ENCODE assay signal across 18 cellular contexts in genomic region chr1:48115835-48116234, GRCh38.
DNase-seq lines count a peak whose midpoint lies in the region; ATAC-seq, FAIRE-seq and TF ChIP-seq lines count a peak whose summit lies in the region.
"Had no signal": no experiment of that assay in that cellular context is flagged by ENCODE, and none has a peak within 500 bp of the region (broad histone marks: within the 10 kb centered on the region; RNA-seq: fewer than 3 reads in every experiment).

No MANE protein-coding gene starts in this region.

- TF ChIP-seq POLR2A in breast epithelium (IDR thresholded peaks at IDR 0.05), result no peak
- no peak for TF ChIP-seq POLR2A in body of pancreas (IDR thresholded peaks at IDR 0.05)

- no peak for TF ChIP-seq CTCF in MCF 10A (IDR thresholded peaks at IDR 0.05; ENCODE audit: unreplicated experiment)
- no peak for TF ChIP-seq CTCF in breast epithelium (IDR thresholded peaks at IDR 0.05)
- TF ChIP-seq CTCF in body of pancreas (IDR thresholded peaks at IDR 0.05), result no peak
- no peak for TF ChIP-seq CTCF in pancreas (IDR thresholded peaks at IDR 0.05)
- no peak for TF ChIP-seq CTCF in A673 (conservative IDR thresholded peaks at IDR 0.05; ENCODE audit: low read depth, low read length)

- FAIRE-seq in pancreas (lab: Jason Lieb, UNC), result no peak
- FAIRE-seq: GM12892 had no signal

- H3K4me1 ChIP-seq in breast epithelium, result no peaks in the 10 kb centered on the region
- peaks cover 12% of the 10 kb centered on the region for H3K4me1 ChIP-seq in body of pancreas
- H3K4me1 ChIP-seq in pancreas, result no peaks in the 10 kb centered on the region
- H3K4me1 ChIP-seq in CD8-positive, alpha-beta memory T cell (ENCODE audit: insufficient read depth, low read length), result no peaks in the 10 kb centered on the region
- H3K4me1 ChIP-seq in A673 (ENCODE audit: insufficient read depth, low read length, poor library complexity, severe bottlenecking), result no peaks in the 10 kb centered on the region

- no peaks in the 10 kb centered on the region for H3K36me3 ChIP-seq in breast epithelium
- H3K36me3 ChIP-seq in body of pancreas (replicated peaks in 1 of 2; ENCODE audit: insufficient read depth in 1 of 2, low read depth in 2 of 2), result no peaks in the 10 kb centered on the region
- H3K36me3 ChIP-seq in pancreas, result no peaks in the 10 kb centered on the region
- H3K36me3 ChIP-seq in CD8-positive, alpha-beta memory T cell (ENCODE audit: insufficient read depth, low read length), result no peaks in the 10 kb centered on the region
- H3K36me3 ChIP-seq in A673 (ENCODE audit: insufficient read depth, low read length, poor library complexity, severe bottlenecking), result no peaks in the 10 kb centered on the region

- peak; percentile 56 for ATAC-seq in body of pancreas
- ATAC-seq in pancreas, result peak in 3 of 4 donors; percentile 22 to 79 (median 54)
- ATAC-seq: GM23338 had no signal

- no peaks in the 10 kb centered on the region for H3K9me3 Mint-ChIP-seq in MCF 10A (ENCODE audit: unreplicated experiment)
- H3K9me3 Mint-ChIP-seq in CD8-positive, alpha-beta memory T cell, result peaks cover 0 to 6% (median 0%) of the 10 kb centered on the region in 5 donors
- H3K9me3 Mint-ChIP-seq: GM23338 had no signal

- H3K27ac Mint-ChIP-seq in MCF 10A (ENCODE audit: low read depth, unreplicated experiment), result peak overlapping the region; percentile 93
- H3K27ac Mint-ChIP-seq in CD8-positive, alpha-beta memory T cell, result peak overlapping the region in 1 of 8 donors; percentile 64
- H3K27ac Mint-ChIP-seq: B cell; CD4-positive, alpha-beta memory T cell; GM23338 had no signal

- no TSS peak for BruUV-seq in MCF 10A (replicated peaks; lab: Mats Ljungman, UMichigan)
- BruUV-seq in A673 (replicated peaks; lab: Mats Ljungman, UMichigan), result no TSS peak

- no peak overlapping the region for H3K27ac ChIP-seq in breast epithelium
- peak overlapping the region in 3 of 4 donors; percentile 31 to 61 (median 34) for H3K27ac ChIP-seq in body of pancreas
- H3K27ac ChIP-seq in pancreas, result no peak overlapping the region
- no peak overlapping the region for H3K27ac ChIP-seq in CD8-positive, alpha-beta memory T cell (ENCODE audit: low read depth, low read length)
- no peak overlapping the region for H3K27ac ChIP-seq in A673 (ENCODE audit: low read depth, low read length, poor library complexity, severe bottlenecking)

- no peak overlapping the region for H3K4me3 Mint-ChIP-seq in MCF 10A (ENCODE audit: unreplicated experiment)
- no peak overlapping the region for H3K4me3 Mint-ChIP-seq in CD8-positive, alpha-beta memory T cell
- H3K4me3 Mint-ChIP-seq: B cell; CD4-positive, alpha-beta memory T cell; GM23338 had no signal

- peaks cover 45% of the 10 kb centered on the region for H3K36me3 Mint-ChIP-seq in MCF 10A (ENCODE audit: insufficient read depth, unreplicated experiment)
- H3K36me3 Mint-ChIP-seq in CD8-positive, alpha-beta memory T cell, result no peaks in the 10 kb centered on the region
- H3K36me3 Mint-ChIP-seq: CD4-positive, alpha-beta memory T cell had no signal

- H3K4me1 Mint-ChIP-seq in MCF 10A (ENCODE audit: insufficient read depth, unreplicated experiment), result peaks cover 43% of the 10 kb centered on the region
- H3K4me1 Mint-ChIP-seq in CD8-positive, alpha-beta memory T cell, result no peaks in the 10 kb centered on the region
- H3K4me1 Mint-ChIP-seq: B cell; CD4-positive, alpha-beta memory T cell had no signal

- H3K27me3 Mint-ChIP-seq in MCF 10A (ENCODE audit: insufficient read depth, unreplicated experiment), result no peaks in the 10 kb centered on the region
- peaks cover 1 to 12% of the 10 kb centered on the region in 2 donors for H3K27me3 Mint-ChIP-seq in CD8-positive, alpha-beta memory T cell

- intact Hi-C loops in MCF 10A (cut with micrococcal nuclease) (loop anchor here (1.0 kb wide), 1 partner anchor 86 kb away; no protein-coding TSS in a partner anchor), breast epithelium (cut with DNase I; ENCODE audit: low total_unique reads) (no loop called here), body of pancreas (cut with DNase I) (no loop called here), pancreas (cut with DNase I) (no loop called here), A673 (cut with micrococcal nuclease; ENCODE audit: unreplicated experiment) (no loop called here)

- DNase-seq in MCF 10A (ENCODE audit: unreplicated experiment), result no peak
- no peak for DNase-seq in breast epithelium (ENCODE audit: low spot score in 2 of 2)
- DNase-seq in body of pancreas, result peak in 1 of 4 donors; percentile 14
- no peak for DNase-seq in pancreas
- no peak for DNase-seq in NCI-H2107 (lab: John Stamatoyannopoulos, UW)
- no peak for DNase-seq in CD8-positive, alpha-beta memory T cell
- DNase-seq in A673 (ENCODE audit: low spot score), result no peak
- DNase-seq: 8988T; ACHN; C1 segment of cervical spinal cord; CD4-positive, alpha-beta memory T cell; COR-L47; DND-41; GDM1; H7 had no signal

- CTCF ChIA-PET in MCF 10A (lab: Yijun Ruan, JAX) (interaction anchor here (0.6 to 1.9 kb wide), 10 partner anchors 13 to 122 kb away, joined by 3 to 13 read pairs (median 5); no protein-coding TSS in a partner anchor), A673 (lab: Charles Lee) (no interaction called here)
- CTCF ChIA-PET in CD8-positive, alpha-beta memory T cell (lab: Charles Lee), result no interaction called here

- H3K9me3 ChIP-seq in breast epithelium (peaks cover 0 to 2% of the 10 kb centered on the region in 2 donors), body of pancreas (no peaks in the 10 kb centered on the region), pancreas (no peaks in the 10 kb centered on the region), A673 (ENCODE audit: low read depth, low read length, poor library complexity, severe bottlenecking) (no peaks in the 10 kb centered on the region)
- H3K9me3 ChIP-seq in CD8-positive, alpha-beta memory T cell (ENCODE audit: low read length), result no peaks in the 10 kb centered on the region

- POLR2A ChIA-PET in MCF 10A (lab: Yijun Ruan, JAX), result interaction anchor here (0.9 to 3.4 kb wide), 5 partner anchors 12 to 395 kb away, joined by 3 to 17 read pairs (median 4); no protein-coding TSS in a partner anchor
- POLR2A ChIA-PET in CD8-positive, alpha-beta memory T cell (lab: Charles Lee), result no interaction called here
- POLR2A ChIA-PET in A673 (lab: Charles Lee; ENCODE audit: low non-redundant PET), result no interaction called here

- H3K27me3 ChIP-seq in breast epithelium (no peaks in the 10 kb centered on the region), body of pancreas (no peaks in the 10 kb centered on the region), pancreas (no peaks in the 10 kb centered on the region), A673 (replicated peaks; ENCODE audit: insufficient read depth, low read depth, low read length, poor library complexity) (peaks cover 19% of the 10 kb centered on the region)
- H3K27me3 ChIP-seq in CD8-positive, alpha-beta memory T cell (ENCODE audit: insufficient read depth, low read length, poor library complexity, severe bottlenecking), result no peaks in the 10 kb centered on the region

- H3K4me3 ChIP-seq in breast epithelium (no peak overlapping the region), body of pancreas (no peak overlapping the region), pancreas (no peak overlapping the region), A673 (ENCODE audit: low read depth, low read length, poor library complexity, severe bottlenecking) (no peak overlapping the region)
- no peak overlapping the region for H3K4me3 ChIP-seq in CD8-positive, alpha-beta memory T cell (ENCODE audit: low read length)
- H3K4me3 ChIP-seq: GM23338 had no signal

Comparison
In these comparisons a context has a peak if more than half of its experiments do, and no peak if none do; other contexts are left out.
1. H3K27ac ChIP-seq: peak in body of pancreas (3 of 4); none in breast epithelium (0 of 2), pancreas (0 of 4), CD8-positive, alpha-beta memory T cell (single experiment) and A673 (single experiment).